Comparison of ENCODE assay signal across 1 cellular context in the genomic region with DNA sequence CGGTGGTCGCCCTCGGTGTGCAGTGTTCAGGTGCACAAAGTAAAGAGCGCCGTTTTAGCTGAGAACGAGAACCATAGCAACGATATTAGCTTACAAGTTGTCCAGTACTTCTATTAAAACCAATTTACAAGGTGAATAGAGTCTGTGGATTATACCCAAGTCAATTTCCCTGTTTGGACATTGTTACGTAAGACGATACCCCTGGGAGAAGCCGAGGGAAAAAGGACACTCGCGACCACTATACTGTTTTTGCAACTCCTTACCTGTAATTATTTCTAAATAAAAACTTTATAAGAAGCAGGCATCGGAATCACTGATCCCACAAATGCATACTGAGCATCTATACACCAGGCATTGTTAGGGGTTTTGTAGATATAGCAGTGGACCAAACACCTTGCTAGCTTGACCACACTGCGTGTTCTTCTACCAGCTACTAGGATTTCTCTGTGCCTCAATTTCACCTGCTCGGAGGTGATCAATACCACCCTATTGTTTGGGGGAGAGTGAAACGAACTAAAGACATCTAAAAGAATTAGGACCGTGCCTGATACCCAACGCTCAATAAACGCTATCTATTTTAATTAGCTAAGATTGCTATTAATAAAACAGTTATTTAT.
TF ChIP-seq lines count a peak whose summit lies in the region.

No MANE protein-coding gene starts in this region.

TF ChIP-seq in K562, 482 proteins besides CTCF, POLR2A, EP300 and RAD21 (continues in another document):
- TF ChIP-seq, protein P1, sequence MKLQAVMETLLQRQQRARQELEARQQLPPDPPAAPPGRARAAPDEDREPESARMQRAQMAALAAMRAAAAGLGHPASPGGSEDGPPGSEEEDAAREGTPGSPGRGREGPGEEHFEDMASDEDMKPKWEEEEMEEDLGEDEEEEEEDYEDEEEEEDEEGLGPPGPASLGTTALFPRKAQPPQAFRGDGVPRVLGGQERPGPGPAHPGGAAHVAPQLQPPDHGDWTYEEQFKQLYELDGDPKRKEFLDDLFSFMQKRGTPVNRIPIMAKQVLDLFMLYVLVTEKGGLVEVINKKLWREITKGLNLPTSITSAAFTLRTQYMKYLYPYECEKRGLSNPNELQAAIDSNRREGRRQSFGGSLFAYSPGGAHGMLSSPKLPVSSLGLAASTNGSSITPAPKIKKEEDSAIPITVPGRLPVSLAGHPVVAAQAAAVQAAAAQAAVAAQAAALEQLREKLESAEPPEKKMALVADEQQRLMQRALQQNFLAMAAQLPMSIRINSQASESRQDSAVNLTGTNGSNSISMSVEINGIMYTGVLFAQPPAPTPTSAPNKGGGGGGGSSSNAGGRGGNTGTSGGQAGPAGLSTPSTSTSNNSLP (IDR thresholded peaks at IDR 0.05; ENCODE audit: borderline replicate concordance, low read depth, low read length) = no peak
- TF ChIP-seq, protein P2, sequence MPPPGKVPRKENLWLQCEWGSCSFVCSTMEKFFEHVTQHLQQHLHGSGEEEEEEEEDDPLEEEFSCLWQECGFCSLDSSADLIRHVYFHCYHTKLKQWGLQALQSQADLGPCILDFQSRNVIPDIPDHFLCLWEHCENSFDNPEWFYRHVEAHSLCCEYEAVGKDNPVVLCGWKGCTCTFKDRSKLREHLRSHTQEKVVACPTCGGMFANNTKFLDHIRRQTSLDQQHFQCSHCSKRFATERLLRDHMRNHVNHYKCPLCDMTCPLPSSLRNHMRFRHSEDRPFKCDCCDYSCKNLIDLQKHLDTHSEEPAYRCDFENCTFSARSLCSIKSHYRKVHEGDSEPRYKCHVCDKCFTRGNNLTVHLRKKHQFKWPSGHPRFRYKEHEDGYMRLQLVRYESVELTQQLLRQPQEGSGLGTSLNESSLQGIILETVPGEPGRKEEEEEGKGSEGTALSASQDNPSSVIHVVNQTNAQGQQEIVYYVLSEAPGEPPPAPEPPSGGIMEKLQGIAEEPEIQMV (tag; conservative IDR thresholded peaks at IDR 0.05; ENCODE audit: low read depth) = 0 out of 2 replicates have a peak, but pooled peaks have one; percentile 42
- TF ChIP-seq, protein P3, sequence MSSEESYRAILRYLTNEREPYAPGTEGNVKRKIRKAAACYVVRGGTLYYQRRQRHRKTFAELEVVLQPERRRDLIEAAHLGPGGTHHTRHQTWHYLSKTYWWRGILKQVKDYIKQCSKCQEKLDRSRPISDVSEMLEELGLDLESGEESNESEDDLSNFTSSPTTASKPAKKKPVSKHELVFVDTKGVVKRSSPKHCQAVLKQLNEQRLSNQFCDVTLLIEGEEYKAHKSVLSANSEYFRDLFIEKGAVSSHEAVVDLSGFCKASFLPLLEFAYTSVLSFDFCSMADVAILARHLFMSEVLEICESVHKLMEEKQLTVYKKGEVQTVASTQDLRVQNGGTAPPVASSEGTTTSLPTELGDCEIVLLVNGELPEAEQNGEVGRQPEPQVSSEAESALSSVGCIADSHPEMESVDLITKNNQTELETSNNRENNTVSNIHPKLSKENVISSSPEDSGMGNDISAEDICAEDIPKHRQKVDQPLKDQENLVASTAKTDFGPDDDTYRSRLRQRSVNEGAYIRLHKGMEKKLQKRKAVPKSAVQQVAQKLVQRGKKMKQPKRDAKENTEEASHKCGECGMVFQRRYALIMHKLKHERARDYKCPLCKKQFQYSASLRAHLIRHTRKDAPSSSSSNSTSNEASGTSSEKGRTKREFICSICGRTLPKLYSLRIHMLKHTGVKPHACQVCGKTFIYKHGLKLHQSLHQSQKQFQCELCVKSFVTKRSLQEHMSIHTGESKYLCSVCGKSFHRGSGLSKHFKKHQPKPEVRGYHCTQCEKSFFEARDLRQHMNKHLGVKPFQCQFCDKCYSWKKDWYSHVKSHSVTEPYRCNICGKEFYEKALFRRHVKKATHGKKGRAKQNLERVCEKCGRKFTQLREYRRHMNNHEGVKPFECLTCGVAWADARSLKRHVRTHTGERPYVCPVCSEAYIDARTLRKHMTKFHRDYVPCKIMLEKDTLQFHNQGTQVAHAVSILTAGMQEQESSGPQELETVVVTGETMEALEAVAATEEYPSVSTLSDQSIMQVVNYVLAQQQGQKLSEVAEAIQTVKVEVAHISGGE (CRISPR knock-in tag; IDR thresholded peaks at IDR 0.05) = 0 out of 6 replicates have a peak, but pooled peaks of 1 of the 3 experiments have one; percentile 4
- TF ChIP-seq ZNF23 (CRISPR knock-in tag; IDR thresholded peaks at IDR 0.05) (no peak), TCF3 (CRISPR knock-in tag; IDR thresholded peaks at IDR 0.05) (no peak), GABPB1 (CRISPR knock-in tag; IDR thresholded peaks at IDR 0.05) (no peak), MIER1 (IDR thresholded peaks at IDR 0.05; ENCODE audit: low read depth) (0 out of 2 replicates have a peak, but pooled peaks have one; percentile 19), SLC30A9 (CRISPR knock-in tag; IDR thresholded peaks at IDR 0.05) (no peak), PHF8 (IDR thresholded peaks at IDR 0.05; ENCODE audit: borderline replicate concordance, low read length) (no peak), ZC3H8 (IDR thresholded peaks at IDR 0.05) (no peak), RFX1 (IDR thresholded peaks at IDR 0.05) (no peak), ZNF561 (CRISPR knock-in tag; conservative IDR thresholded peaks at IDR 0.05) (no peak), GTF2A2 (tag; IDR thresholded peaks at IDR 0.05) (no peak), ETS2 (tag; IDR thresholded peaks at IDR 0.05; ENCODE audit: borderline replicate concordance, poor library complexity, severe bottlenecking) (no peak), CXXC5 (CRISPR knock-in tag; IDR thresholded peaks at IDR 0.05) (no peak)
- TF ChIP-seq, protein P4, sequence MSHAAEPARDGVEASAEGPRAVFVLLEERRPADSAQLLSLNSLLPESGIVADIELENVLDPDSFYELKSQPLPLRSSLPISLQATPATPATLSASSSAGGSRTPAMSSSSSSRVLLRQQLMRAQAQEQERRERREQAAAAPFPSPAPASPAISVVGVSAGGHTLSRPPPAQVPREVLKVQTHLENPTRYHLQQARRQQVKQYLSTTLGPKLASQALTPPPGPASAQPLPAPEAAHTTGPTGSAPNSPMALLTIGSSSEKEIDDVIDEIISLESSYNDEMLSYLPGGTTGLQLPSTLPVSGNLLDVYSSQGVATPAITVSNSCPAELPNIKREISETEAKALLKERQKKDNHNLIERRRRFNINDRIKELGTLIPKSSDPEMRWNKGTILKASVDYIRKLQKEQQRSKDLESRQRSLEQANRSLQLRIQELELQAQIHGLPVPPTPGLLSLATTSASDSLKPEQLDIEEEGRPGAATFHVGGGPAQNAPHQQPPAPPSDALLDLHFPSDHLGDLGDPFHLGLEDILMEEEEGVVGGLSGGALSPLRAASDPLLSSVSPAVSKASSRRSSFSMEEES (CRISPR knock-in tag; IDR thresholded peaks at IDR 0.05) = no peak
- TF ChIP-seq, protein P5, sequence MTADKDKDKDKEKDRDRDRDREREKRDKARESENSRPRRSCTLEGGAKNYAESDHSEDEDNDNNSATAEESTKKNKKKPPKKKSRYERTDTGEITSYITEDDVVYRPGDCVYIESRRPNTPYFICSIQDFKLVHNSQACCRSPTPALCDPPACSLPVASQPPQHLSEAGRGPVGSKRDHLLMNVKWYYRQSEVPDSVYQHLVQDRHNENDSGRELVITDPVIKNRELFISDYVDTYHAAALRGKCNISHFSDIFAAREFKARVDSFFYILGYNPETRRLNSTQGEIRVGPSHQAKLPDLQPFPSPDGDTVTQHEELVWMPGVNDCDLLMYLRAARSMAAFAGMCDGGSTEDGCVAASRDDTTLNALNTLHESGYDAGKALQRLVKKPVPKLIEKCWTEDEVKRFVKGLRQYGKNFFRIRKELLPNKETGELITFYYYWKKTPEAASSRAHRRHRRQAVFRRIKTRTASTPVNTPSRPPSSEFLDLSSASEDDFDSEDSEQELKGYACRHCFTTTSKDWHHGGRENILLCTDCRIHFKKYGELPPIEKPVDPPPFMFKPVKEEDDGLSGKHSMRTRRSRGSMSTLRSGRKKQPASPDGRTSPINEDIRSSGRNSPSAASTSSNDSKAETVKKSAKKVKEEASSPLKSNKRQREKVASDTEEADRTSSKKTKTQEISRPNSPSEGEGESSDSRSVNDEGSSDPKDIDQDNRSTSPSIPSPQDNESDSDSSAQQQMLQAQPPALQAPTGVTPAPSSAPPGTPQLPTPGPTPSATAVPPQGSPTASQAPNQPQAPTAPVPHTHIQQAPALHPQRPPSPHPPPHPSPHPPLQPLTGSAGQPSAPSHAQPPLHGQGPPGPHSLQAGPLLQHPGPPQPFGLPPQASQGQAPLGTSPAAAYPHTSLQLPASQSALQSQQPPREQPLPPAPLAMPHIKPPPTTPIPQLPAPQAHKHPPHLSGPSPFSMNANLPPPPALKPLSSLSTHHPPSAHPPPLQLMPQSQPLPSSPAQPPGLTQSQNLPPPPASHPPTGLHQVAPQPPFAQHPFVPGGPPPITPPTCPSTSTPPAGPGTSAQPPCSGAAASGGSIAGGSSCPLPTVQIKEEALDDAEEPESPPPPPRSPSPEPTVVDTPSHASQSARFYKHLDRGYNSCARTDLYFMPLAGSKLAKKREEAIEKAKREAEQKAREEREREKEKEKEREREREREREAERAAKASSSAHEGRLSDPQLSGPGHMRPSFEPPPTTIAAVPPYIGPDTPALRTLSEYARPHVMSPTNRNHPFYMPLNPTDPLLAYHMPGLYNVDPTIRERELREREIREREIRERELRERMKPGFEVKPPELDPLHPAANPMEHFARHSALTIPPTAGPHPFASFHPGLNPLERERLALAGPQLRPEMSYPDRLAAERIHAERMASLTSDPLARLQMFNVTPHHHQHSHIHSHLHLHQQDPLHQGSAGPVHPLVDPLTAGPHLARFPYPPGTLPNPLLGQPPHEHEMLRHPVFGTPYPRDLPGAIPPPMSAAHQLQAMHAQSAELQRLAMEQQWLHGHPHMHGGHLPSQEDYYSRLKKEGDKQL (CRISPR knock-in tag; IDR thresholded peaks at IDR 0.05; ENCODE audit: borderline replicate concordance) = no peak
- TF ChIP-seq, protein P6, sequence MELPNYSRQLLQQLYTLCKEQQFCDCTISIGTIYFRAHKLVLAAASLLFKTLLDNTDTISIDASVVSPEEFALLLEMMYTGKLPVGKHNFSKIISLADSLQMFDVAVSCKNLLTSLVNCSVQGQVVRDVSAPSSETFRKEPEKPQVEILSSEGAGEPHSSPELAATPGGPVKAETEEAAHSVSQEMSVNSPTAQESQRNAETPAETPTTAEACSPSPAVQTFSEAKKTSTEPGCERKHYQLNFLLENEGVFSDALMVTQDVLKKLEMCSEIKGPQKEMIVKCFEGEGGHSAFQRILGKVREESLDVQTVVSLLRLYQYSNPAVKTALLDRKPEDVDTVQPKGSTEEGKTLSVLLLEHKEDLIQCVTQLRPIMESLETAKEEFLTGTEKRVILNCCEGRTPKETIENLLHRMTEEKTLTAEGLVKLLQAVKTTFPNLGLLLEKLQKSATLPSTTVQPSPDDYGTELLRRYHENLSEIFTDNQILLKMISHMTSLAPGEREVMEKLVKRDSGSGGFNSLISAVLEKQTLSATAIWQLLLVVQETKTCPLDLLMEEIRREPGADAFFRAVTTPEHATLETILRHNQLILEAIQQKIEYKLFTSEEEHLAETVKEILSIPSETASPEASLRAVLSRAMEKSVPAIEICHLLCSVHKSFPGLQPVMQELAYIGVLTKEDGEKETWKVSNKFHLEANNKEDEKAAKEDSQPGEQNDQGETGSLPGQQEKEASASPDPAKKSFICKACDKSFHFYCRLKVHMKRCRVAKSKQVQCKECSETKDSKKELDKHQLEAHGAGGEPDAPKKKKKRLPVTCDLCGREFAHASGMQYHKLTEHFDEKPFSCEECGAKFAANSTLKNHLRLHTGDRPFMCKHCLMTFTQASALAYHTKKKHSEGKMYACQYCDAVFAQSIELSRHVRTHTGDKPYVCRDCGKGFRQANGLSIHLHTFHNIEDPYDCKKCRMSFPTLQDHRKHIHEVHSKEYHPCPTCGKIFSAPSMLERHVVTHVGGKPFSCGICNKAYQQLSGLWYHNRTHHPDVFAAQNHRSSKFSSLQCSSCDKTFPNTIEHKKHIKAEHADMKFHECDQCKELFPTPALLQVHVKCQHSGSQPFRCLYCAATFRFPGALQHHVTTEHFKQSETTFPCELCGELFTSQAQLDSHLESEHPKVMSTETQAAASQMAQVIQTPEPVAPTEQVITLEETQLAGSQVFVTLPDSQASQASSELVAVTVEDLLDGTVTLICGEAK (IDR thresholded peaks at IDR 0.05) = peak; percentile 76
- TF ChIP-seq, protein P6 (CRISPR knock-in tag; IDR thresholded peaks at IDR 0.05) = peak; percentile 68; the same call in 1 of the 2 replicates
- TF ChIP-seq, protein P7, sequence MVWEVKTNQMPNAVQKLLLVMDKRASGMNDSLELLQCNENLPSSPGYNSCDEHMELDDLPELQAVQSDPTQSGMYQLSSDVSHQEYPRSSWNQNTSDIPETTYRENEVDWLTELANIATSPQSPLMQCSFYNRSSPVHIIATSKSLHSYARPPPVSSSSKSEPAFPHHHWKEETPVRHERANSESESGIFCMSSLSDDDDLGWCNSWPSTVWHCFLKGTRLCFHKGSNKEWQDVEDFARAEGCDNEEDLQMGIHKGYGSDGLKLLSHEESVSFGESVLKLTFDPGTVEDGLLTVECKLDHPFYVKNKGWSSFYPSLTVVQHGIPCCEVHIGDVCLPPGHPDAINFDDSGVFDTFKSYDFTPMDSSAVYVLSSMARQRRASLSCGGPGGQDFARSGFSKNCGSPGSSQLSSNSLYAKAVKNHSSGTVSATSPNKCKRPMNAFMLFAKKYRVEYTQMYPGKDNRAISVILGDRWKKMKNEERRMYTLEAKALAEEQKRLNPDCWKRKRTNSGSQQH (CRISPR knock-in tag; IDR thresholded peaks at IDR 0.05) = no peak
